Comparison of ENCODE assay signal across 24 cellular contexts in the genomic region with DNA sequence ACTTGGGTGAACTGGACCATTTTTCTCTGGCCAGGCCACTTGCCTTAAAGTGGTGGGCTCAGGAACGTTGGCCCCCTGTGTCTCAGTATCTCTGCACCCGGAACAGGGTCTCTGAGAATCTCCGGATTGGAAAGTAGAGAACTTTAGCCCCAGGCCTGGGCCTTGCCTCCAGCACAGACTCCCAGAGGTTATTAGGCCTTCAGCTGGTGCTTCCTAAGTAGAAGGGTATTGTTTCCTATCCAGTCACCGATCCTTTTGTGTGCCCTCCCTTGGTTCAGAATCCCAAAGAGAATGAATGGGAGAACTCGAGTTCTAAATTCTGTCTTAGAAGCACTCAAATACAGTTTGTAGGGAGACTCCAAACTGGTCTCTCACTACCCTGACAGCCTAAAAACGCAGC. TPM values are rescaled to one million over a fixed set of nuclear protein-coding genes. Genes with fewer than 3 reads are reported as not detected.
A peak's percentile ranks its signal among the peaks of the same experiment; 100 is the strongest.
DNase-seq lines count a peak whose midpoint lies in the region; ATAC-seq, FAIRE-seq and TF ChIP-seq lines count a peak whose summit lies in the region.
"Had no signal": no experiment of that assay in that cellular context is flagged by ENCODE, and none has a peak within 500 bp of the region (broad histone marks: within the 10 kb centered on the region; RNA-seq: fewer than 3 reads in every experiment).

No MANE protein-coding gene starts in this region.

- 0 out of 2 replicates have a peak overlapping the region, but pooled peaks have one; percentile 23 for H2BK12ac ChIP-seq in H1 (ENCODE audit: low read depth, low read length)
- peak overlapping the region in 1 of 2 experiments; percentile 10 for H2BK12ac ChIP-seq in mesenchymal stem cell (ENCODE audit: low read length in 2 of 2)

- H2BK15ac ChIP-seq in H1 (ENCODE audit: low read length) (peak overlapping the region; percentile 55; the same call in 1 of the 2 replicates), mesenchymal stem cell (ENCODE audit: low read depth, poor library complexity, severe bottlenecking) (peak overlapping the region; percentile 74)

- H2BK5ac ChIP-seq in H1 (ENCODE audit: low read depth, low read length): peak overlapping the region; percentile 77; the same call in 1 of the 2 replicates
- H2BK5ac ChIP-seq in mesenchymal stem cell (ENCODE audit: low read depth, low read length, poor library complexity, severe bottlenecking): peak overlapping the region; percentile 95

- TF ChIP-seq EP300 in H1 (IDR thresholded peaks at IDR 0.05; ENCODE audit: borderline replicate concordance in 1 of 2, low read depth in 2 of 2, low read length in 2 of 2): no peak

- intact Hi-C loops in head of caudate nucleus (cut with DNase I) (no loop called here), dorsolateral prefrontal cortex (cut with DNase I) (loop anchor here in 1 of 2 donors (10.0 kb wide), 1 partner anchor 48 kb away; a partner anchor contains a TSS)

- POLR2A ChIA-PET in AG04450 (lab: Yijun Ruan, JAX): interaction anchor here (1.8 to 2.1 kb wide), 2 partner anchors 48 to 100 kb away, joined by 9 to 13 read pairs; a partner anchor contains a TSS
- POLR2A ChIA-PET in H1 (lab: Charles Lee; ENCODE audit: partially characterized antibody): interaction anchor here (0.9 to 2.4 kb wide), 3 partner anchors 10 to 50 kb away, joined by 3 to 8 read pairs (median 5); no protein-coding TSS in a partner anchor

- CTCF ChIA-PET in AG04450 (lab: Charles Lee) (no interaction called here), H1 (lab: Charles Lee; ENCODE audit: partially characterized antibody) (interaction anchor here (1.0 to 1.7 kb wide), 2 partner anchors 9 to 36 kb away, joined by 3 to 4 read pairs; no protein-coding TSS in a partner anchor)

- H3K14ac ChIP-seq in H1 (ENCODE audit: insufficient read length) (no peak overlapping the region), mesenchymal stem cell (ENCODE audit: low read length in 2 of 2) (no peak overlapping the region)

- H3K36me3 ChIP-seq in HUES64 (ENCODE audit: insufficient read depth, low read length) (no peaks in the 10 kb centered on the region), H1 (ENCODE audit: control insufficient read depth in 2 of 4, insufficient read depth in 4 of 4, low read length in 3 of 4) (no peaks in the 10 kb centered on the region), mesenchymal stem cell (ENCODE audit: control insufficient read depth in 1 of 2, insufficient read depth in 2 of 2, low read depth in 1 of 2, low read length in 2 of 2) (no peaks in the 10 kb centered on the region)
- H3K36me3 ChIP-seq: ascending aorta; BLaER1 treated with 17β-estradiol and CSF1 and Interleukin-3, amounts not matched to agents 10 nM and 100 nM; gastrocnemius medialis; pancreas; upper lobe of right lung had no signal

- H4K91ac ChIP-seq in H1 (replicated peaks; ENCODE audit: insufficient read length, low read length) (peak overlapping the region; percentile 12), mesenchymal stem cell (ENCODE audit: low read length) (no peak overlapping the region)

- 23% methylated on average over 5 of the region's 6 CpGs for WGBS in HUES64
- 29% methylated on average over 6 of the region's 6 CpGs; no CpG with 5 or more reads in 1 of the 2 experiments for WGBS in H1 (ENCODE audit: extremely low coverage in 1 of 2, insufficient coverage in 1 of 2, insufficient read length in 1 of 2, insufficient replicate concordance in 2 of 2, low coverage in 1 of 2, low lambda C conversion rate in 2 of 2, missing lambda C conversion rate in 1 of 2), 2 experiments
- WGBS in mesenchymal stem cell: 89% methylated on average over 3 of the region's 6 CpGs

- no peak for FAIRE-seq in H1 (lab: Jason Lieb, UNC)
- FAIRE-seq: pancreas had no signal

- peak overlapping the region; percentile 99 for H3K4ac ChIP-seq in H1 (replicated peaks; ENCODE audit: insufficient read length, low read depth, low read length)
- peak overlapping the region in 1 of 2 experiments; percentile 21 for H3K4ac ChIP-seq in mesenchymal stem cell (ENCODE audit: low read depth in 1 of 2, low read length in 2 of 2)

- H3K4me3 ChIP-seq in AG04450 (ENCODE audit: low read depth, low read length) (no peak overlapping the region), HUES64 (ENCODE audit: low read length) (peak overlapping the region; percentile 21), H1 (ENCODE audit: extremely low read depth in 1 of 4, insufficient read depth in 2 of 4, low read depth in 3 of 4, low read length in 4 of 4) (peak overlapping the region in 1 of 4 experiments; percentile 48; a peak in 3 of 8 replicates), mesenchymal stem cell (ENCODE audit: insufficient read depth in 1 of 2, low read depth in 1 of 2, low read length in 2 of 2) (no peak overlapping the region), dorsolateral prefrontal cortex (no peak overlapping the region)
- H3K4me3 ChIP-seq: ascending aorta; BLaER1 treated with 17β-estradiol and CSF1 and Interleukin-3, amounts not matched to agents 10 nM and 100 nM; gastrocnemius medialis; pancreas; upper lobe of right lung had no signal

- H3K4me1 ChIP-seq in HUES64 (ENCODE audit: insufficient read depth, low read length) (peaks cover 50% of the 10 kb centered on the region), H1 (replicated peaks in 1 of 4; ENCODE audit: control insufficient read depth in 3 of 4, insufficient read depth in 4 of 4, low read length in 3 of 4) (peaks cover 14 to 35% (median 29%) of the 10 kb centered on the region in 4 experiments), mesenchymal stem cell (ENCODE audit: control insufficient read depth, insufficient read depth, low read depth, low read length) (peaks cover 7% of the 10 kb centered on the region)

- H3K79me2 ChIP-seq in H1 (ENCODE audit: control insufficient read depth in 1 of 2, insufficient read depth in 2 of 2, low read length in 2 of 2): no peaks in the 10 kb centered on the region

- H2BK120ac ChIP-seq in H1 (replicated peaks; ENCODE audit: low read depth, low read length): peak overlapping the region; percentile 98
- H2BK120ac ChIP-seq in mesenchymal stem cell (ENCODE audit: low read depth, low read length): no peak overlapping the region

- H3K23ac ChIP-seq in H1 (ENCODE audit: insufficient read length) (no peak overlapping the region), mesenchymal stem cell (ENCODE audit: low read length in 2 of 2) (no peak overlapping the region)

- H3K27ac ChIP-seq in AG04450 (ENCODE audit: low read depth, low read length) (peak overlapping the region; percentile 65), HUES64 (ENCODE audit: low read depth, low read length) (peak overlapping the region; percentile 93), H1 (ENCODE audit: low read depth, low read length) (no peak overlapping the region; the same call in 1 of the 2 replicates), mesenchymal stem cell (ENCODE audit: low read length, poor library complexity, severe bottlenecking) (peak overlapping the region; percentile 94), dorsolateral prefrontal cortex (no peak overlapping the region)
- H3K27ac ChIP-seq: gastrocnemius medialis, upper lobe of right lung had no signal

- H3K18ac ChIP-seq in H1 (ENCODE audit: extremely low read depth, low read length): peak overlapping the region; percentile 73
- H3K18ac ChIP-seq in mesenchymal stem cell (ENCODE audit: low read depth in 1 of 2, low read length in 2 of 2): no peak overlapping the region

- peak overlapping the region; percentile 70 to 90 for H3K4me2 ChIP-seq in H1 (ENCODE audit: insufficient read depth in 1 of 2, low read depth in 2 of 2, low read length in 2 of 2)
- H3K4me2 ChIP-seq in mesenchymal stem cell (ENCODE audit: low read length, poor library complexity, severe bottlenecking): no peak overlapping the region

- H4K5ac ChIP-seq in H1 (ENCODE audit: insufficient read length, low read depth, low read length): no peak overlapping the region

- ATAC-seq in HG02571 (IDR thresholded peaks at IDR 0.05; ENCODE audit: unreplicated experiment): no peak
- ATAC-seq: activated naive CD4-positive, alpha-beta T cell treated with anti-CD3 and anti-CD28 coated beads, Interleukin-2, amount 50 U/mL, for 72 hours; gastrocnemius medialis; naive thymus-derived CD4-positive, alpha-beta T cell; right cardiac atrium; upper lobe of right lung had no signal

- TF ChIP-seq POLR2A in H1 (IDR thresholded peaks at IDR 0.05; ENCODE audit: control extremely low read depth in 1 of 2, low read depth in 2 of 2, low read length in 2 of 2): no peak

- no peaks in the 10 kb centered on the region for H3K27me3 ChIP-seq in AG04450 (ENCODE audit: control insufficient read depth, insufficient read depth, low read length)
- H3K27me3 ChIP-seq in HUES64 (ENCODE audit: insufficient read depth, low read length): no peaks in the 10 kb centered on the region; the same call in 1 of the 2 replicates
- no peaks in the 10 kb centered on the region for H3K27me3 ChIP-seq in H1 (replicated peaks in 1 of 4; ENCODE audit: control insufficient read depth in 3 of 4, extremely low read depth in 1 of 4, insufficient read depth in 3 of 4, low read length in 3 of 4)
- H3K27me3 ChIP-seq in mesenchymal stem cell (ENCODE audit: control insufficient read depth in 1 of 2, insufficient read depth in 1 of 2, low read length in 2 of 2): no peaks in the 10 kb centered on the region
- H3K27me3 ChIP-seq in dorsolateral prefrontal cortex: no peaks in the 10 kb centered on the region
- H3K27me3 ChIP-seq: ascending aorta; BLaER1 treated with 17β-estradiol and CSF1 and Interleukin-3, amounts not matched to agents 10 nM and 100 nM; gastrocnemius medialis; pancreas; upper lobe of right lung had no signal

- H3K56ac ChIP-seq in H1 (replicated peaks; ENCODE audit: insufficient read length, low read depth, low read length): no peak overlapping the region

- TF ChIP-seq CTCF in AG04450 (IDR thresholded peaks at IDR 0.05; ENCODE audit: low read depth, low read length) (no peak), H1 (IDR thresholded peaks at IDR 0.05; ENCODE audit: control extremely low read depth in 1 of 3, insufficient read depth in 1 of 3, low read depth in 1 of 3, low read length in 3 of 3) (no peak), dorsolateral prefrontal cortex (IDR thresholded peaks at IDR 0.05 in 54 of 56, conservative IDR thresholded peaks at IDR 0.05 in 2 of 56; ENCODE audit: low read depth in 1 of 56, partially characterized antibody in 56 of 56) (no peak)

- no peak for TF ChIP-seq RAD21 in H1 (IDR thresholded peaks at IDR 0.05 in 1 of 2, conservative IDR thresholded peaks at IDR 0.05 in 1 of 2; ENCODE audit: low read depth in 2 of 2, low read length in 2 of 2)

- peaks cover 5% of the 10 kb centered on the region; the same call in 1 of the 2 replicates for H3K23me2 ChIP-seq in H1 (ENCODE audit: low read depth, low read length)

- no peaks in the 10 kb centered on the region for H3K9me3 ChIP-seq in AG04450 (ENCODE audit: control insufficient read depth, insufficient read depth, low read length)
- no peaks in the 10 kb centered on the region for H3K9me3 ChIP-seq in HUES64 (ENCODE audit: insufficient read depth, low read depth, low read length)
- H3K9me3 ChIP-seq in H1 (ENCODE audit: insufficient read depth in 2 of 2, low read depth in 1 of 2, low read length in 1 of 2): no peaks in the 10 kb centered on the region
- no peaks in the 10 kb centered on the region for H3K9me3 ChIP-seq in mesenchymal stem cell (ENCODE audit: control insufficient read depth, low read length)
- H3K9me3 ChIP-seq: ascending aorta; BLaER1 treated with 17β-estradiol and CSF1 and Interleukin-3, amounts not matched to agents 10 nM and 100 nM; gastrocnemius medialis; pancreas; upper lobe of right lung had no signal

- H2BK20ac ChIP-seq in H1 (ENCODE audit: low read length): peak overlapping the region; percentile 69; the same call in 1 of the 2 replicates

- H4K8ac ChIP-seq in H1 (ENCODE audit: extremely low read depth, insufficient read depth, low read length): no peak overlapping the region; the same call in 1 of the 2 replicates
- no peak overlapping the region for H4K8ac ChIP-seq in mesenchymal stem cell (ENCODE audit: low read length)

- H4K20me1 ChIP-seq in H1 (replicated peaks in 1 of 2; ENCODE audit: control insufficient read depth in 1 of 2, insufficient read depth in 2 of 2, low read length in 2 of 2): no peaks in the 10 kb centered on the region
- H4K20me1 ChIP-seq: BLaER1 treated with 17β-estradiol and CSF1 and Interleukin-3, amounts not matched to agents 10 nM and 100 nM had no signal

- H3K9ac ChIP-seq in HUES64 (ENCODE audit: low read depth, low read length) (peak overlapping the region; percentile 55; the same call in 1 of the 2 replicates), H1 (replicated peaks in 1 of 4; ENCODE audit: extremely low read depth in 1 of 4, low read depth in 3 of 4, low read length in 3 of 4) (no peak overlapping the region), mesenchymal stem cell (ENCODE audit: low read length) (peak overlapping the region; percentile 85)

- H3K79me1 ChIP-seq in H1 (ENCODE audit: low read depth, low read length): no peaks in the 10 kb centered on the region
- H3K79me1 ChIP-seq in mesenchymal stem cell (replicated peaks; ENCODE audit: low read length, poor library complexity, severe bottlenecking): no peaks in the 10 kb centered on the region

- DNase-seq in AG04450 (ENCODE audit: low read depth, low spot score): no peak
- DNase-seq in H1 (ENCODE audit: low read depth in 1 of 2, low spot score in 2 of 2): no peak
- DNase-seq in mesenchymal stem cell: no peak
- no peak for DNase-seq in head of caudate nucleus
- DNase-seq in dorsolateral prefrontal cortex: no peak
- no peak for DNase-seq in stimulated activated CD4-positive, alpha-beta T cell treated with anti-CD3 and anti-CD28 coated beads, Interleukin-1b, Interleukin-23, amount 100 ng/mL, for 48 hours
- DNase-seq: activated CD4-positive, alpha-beta T cell treated with anti-CD3 and anti-CD28 coated beads for 4 hours; gastrocnemius medialis; HCEC 1CT; left cardiac atrium; naive thymus-derived CD4-positive, alpha-beta T cell; NCI-H187; NCI-H748 treated with DMSO at 0.1 percent for 48 hours; pancreas; right cardiac atrium; SHP77 treated with DMSO at 0.1 percent for 48 hours; stimulated activated CD8-positive, alpha-beta memory T cell treated with anti-CD3 and anti-CD28 coated beads, Interleukin-4, amount 100 ng/mL, for 48 hours; T-helper 1 cell; upper lobe of right lung had no signal

- H2AFZ ChIP-seq in H1 (ENCODE audit: low read length) (no peak overlapping the region), mesenchymal stem cell (ENCODE audit: low read depth, low read length) (peak overlapping the region; percentile 29)

- H2AK5ac ChIP-seq in H1 (ENCODE audit: low read depth, low read length) (no peak overlapping the region), mesenchymal stem cell (ENCODE audit: low read length, severe bottlenecking) (peak overlapping the region; percentile 94)

RNA-seq across cellular contexts. Expression of a gene that starts 48.2 kb away (rescaled TPM):
- polyA plus RNA-seq in AG04450 (2011; rRNA removed) (31.3 and 42.9 TPM in 2 replicates), H1 (2011; rRNA removed) (9.2 and 14.9 TPM in 2 replicates)
- 43.2 and 80.8 TPM in 2 replicates for polyA minus RNA-seq in AG04450 (2011; rRNA and poly(A)+ RNA removed)
- 27.7 TPM for polyA plus RNA-seq in HUES64 (2013, experiment 1 of 2)
- 35.9 TPM for polyA plus RNA-seq in HUES64 (2013, experiment 2 of 2)
- total RNA-seq in H1 (2021; fragmentation: NEBNext Ultra II Directional; extraction: Animal tissue kit (Norgen Biotek cat#: 25700)): 66.6 and 70.5 TPM in 2 replicates
- polyA plus RNA-seq in H1 (2011; cell fraction: cytosol; rRNA removed): 15.3 TPM
- 10.9 TPM for polyA plus RNA-seq in H1 (2011; cell fraction: nucleus; rRNA removed)
- 24.1 to 37.0 TPM (median 29.4 TPM) in 4 replicates for polyA plus RNA-seq in H1 (2012, experiment 1 of 2)
- 1.8 TPM for polyA plus RNA-seq in H1 (2012, experiment 2 of 2)
- 105 TPM for polyA plus RNA-seq in H1 (2013, experiment 1 of 2)
- 100 TPM for polyA plus RNA-seq in H1 (2013, experiment 2 of 2)
- polyA minus RNA-seq in H1 (2011; rRNA and poly(A)+ RNA removed): 55.3 and 87.5 TPM in 2 replicates
- 91.1 TPM for polyA minus RNA-seq in H1 (2011; cell fraction: cytosol; rRNA and poly(A)+ RNA removed)
- 115 TPM for polyA minus RNA-seq in H1 (2011; cell fraction: nucleus; rRNA and poly(A)+ RNA removed)
- 11.7 TPM for polyA plus RNA-seq in mesenchymal stem cell (2013, experiment 1 of 2)
- 10.7 TPM for polyA plus RNA-seq in mesenchymal stem cell (2013, experiment 2 of 2)
- total RNA-seq in dorsolateral prefrontal cortex: 10 to 100 TPM; 23.8 to 95.2 (median 65.4) TPM

Comparison
In these comparisons a context has a peak if more than half of its experiments do, and no peak if none do; other contexts are left out.
1. H3K27ac ChIP-seq: peak in AG04450 (single experiment), HUES64 (single experiment) and mesenchymal stem cell (single experiment); none in H1 (single experiment) and dorsolateral prefrontal cortex (0 of 59).
2. H3K9ac ChIP-seq: peak in HUES64 (single experiment) and mesenchymal stem cell (single experiment); none in H1 (0 of 4).